Comparison of ENCODE assay signal across 11 cellular contexts in genomic region chr5:16549491-16550233, GRCh38.
DNase-seq lines count a peak whose midpoint lies in the region; ATAC-seq and TF ChIP-seq lines count a peak whose summit lies in the region.
"Had no signal": no experiment of that assay in that cellular context is flagged by ENCODE, and none has a peak within 500 bp of the region (broad histone marks: within the 10 kb centered on the region; RNA-seq: fewer than 3 reads in every experiment).

No MANE protein-coding gene starts in this region.

- H3K36me3 Mint-ChIP-seq in stimulated activated memory B cell treated with anti-CD40 and anti-IgM and Interleukin-4, amounts not matched to agents 10 μg/mL and 1 μg/mL and 100 μg/mL, for 72 hours = no peaks in the 10 kb centered on the region
- H3K36me3 Mint-ChIP-seq in immature natural killer cell = no peaks in the 10 kb centered on the region

- no peak for TF ChIP-seq POLR2A in upper lobe of left lung (IDR thresholded peaks at IDR 0.05)

- 83 to 86% methylated on average over 5 of the region's 5 CpGs for WGBS in upper lobe of left lung, 2 donors

- CTCF ChIA-PET in OCI-LY7 (lab: Charles Lee; ENCODE audit: unreplicated experiment) = no interaction called here

- H3K4me1 Mint-ChIP-seq in stimulated activated memory B cell treated with anti-CD40 and anti-IgM and Interleukin-4, amounts not matched to agents 10 μg/mL and 1 μg/mL and 100 μg/mL, for 72 hours = peaks cover 19% of the 10 kb centered on the region
- H3K4me1 Mint-ChIP-seq in immature natural killer cell = no peaks in the 10 kb centered on the region

- BruUV-seq in OCI-LY7 (replicated peaks; lab: Mats Ljungman, UMichigan) = no TSS peak

- ATAC-seq in GM19455 (IDR thresholded peaks at IDR 0.05; ENCODE audit: unreplicated experiment) (peak; percentile 33), upper lobe of left lung (ENCODE audit: low FRiP score in 2 of 2) (no peak)
- peak; percentile 34 for ATAC-seq in stimulated activated memory B cell treated with anti-CD40 and anti-IgM and Interleukin-4, amounts not matched to agents 10 μg/mL and 1 μg/mL and 100 μg/mL, for 72 hours

- no peaks in the 10 kb centered on the region for H3K27me3 Mint-ChIP-seq in stimulated activated memory B cell treated with anti-CD40 and anti-IgM and Interleukin-4, amounts not matched to agents 10 μg/mL and 1 μg/mL and 100 μg/mL, for 72 hours
- H3K27me3 Mint-ChIP-seq in immature natural killer cell (ENCODE audit: low read depth in 3 of 3) = peaks cover 0 to 6% (median 0%) of the 10 kb centered on the region in 3 donors
- H3K27me3 Mint-ChIP-seq: activated CD8-positive, alpha-beta T cell treated with anti-CD3 and anti-CD28 coated beads for 36 hours had no signal

- POLR2A ChIA-PET in OCI-LY7 (lab: Charles Lee) = interaction anchor here (0.6 to 1.4 kb wide), 5 partner anchors 16 to 81 kb away, joined by 3 read pairs; no protein-coding TSS in a partner anchor

- H3K79me2 ChIP-seq in OCI-LY7 (ENCODE audit: insufficient read depth, low read depth, low read length) (no peaks in the 10 kb centered on the region), fibroblast of lung (ENCODE audit: control insufficient read depth, insufficient read depth, low read length) (no peaks in the 10 kb centered on the region)

- H3K27me3 ChIP-seq in fibroblast of lung (ENCODE audit: control insufficient read depth, insufficient read depth, low read length) (no peaks in the 10 kb centered on the region), upper lobe of left lung (no peaks in the 10 kb centered on the region)

- no peak overlapping the region for H3K27ac Mint-ChIP-seq in stimulated activated memory B cell treated with anti-CD40 and anti-IgM and Interleukin-4, amounts not matched to agents 10 μg/mL and 1 μg/mL and 100 μg/mL, for 72 hours
- no peak overlapping the region for H3K27ac Mint-ChIP-seq in immature natural killer cell
- H3K27ac Mint-ChIP-seq: activated CD8-positive, alpha-beta T cell treated with anti-CD3 and anti-CD28 coated beads for 36 hours had no signal

- no peak overlapping the region for H3K4me3 ChIP-seq in OCI-LY7 (ENCODE audit: low read depth, low read length, poor library complexity, severe bottlenecking)
- no peak overlapping the region for H3K4me3 ChIP-seq in fibroblast of lung (replicated peaks in 1 of 4; ENCODE audit: control extremely low read depth in 1 of 4, insufficient read depth in 1 of 4, low read depth in 3 of 4, low read length in 4 of 4)
- no peak overlapping the region for H3K4me3 ChIP-seq in upper lobe of left lung

- peak overlapping the region; percentile 38 for H3K4me3 Mint-ChIP-seq in stimulated activated memory B cell treated with anti-CD40 and anti-IgM and Interleukin-4, amounts not matched to agents 10 μg/mL and 1 μg/mL and 100 μg/mL, for 72 hours
- no peak overlapping the region for H3K4me3 Mint-ChIP-seq in immature natural killer cell
- H3K4me3 Mint-ChIP-seq: activated CD8-positive, alpha-beta T cell treated with anti-CD3 and anti-CD28 coated beads for 36 hours had no signal

- no peak for TF ChIP-seq EP300 in upper lobe of left lung (IDR thresholded peaks at IDR 0.05)

- peaks cover 9% of the 10 kb centered on the region for H3K4me1 ChIP-seq in OCI-LY7 (ENCODE audit: insufficient read depth, low read length, poor library complexity, severe bottlenecking)
- no peaks in the 10 kb centered on the region for H3K4me1 ChIP-seq in fibroblast of lung (ENCODE audit: control insufficient read depth, extremely low read depth, insufficient read depth, low read length)
- H3K4me1 ChIP-seq in upper lobe of left lung = no peaks in the 10 kb centered on the region

- TF ChIP-seq CTCF in OCI-LY7 (conservative IDR thresholded peaks at IDR 0.05; ENCODE audit: low read length) = no peak
- no peak for TF ChIP-seq CTCF in fibroblast of lung (conservative IDR thresholded peaks at IDR 0.05 in 1 of 2, IDR thresholded peaks at IDR 0.05 in 1 of 2; ENCODE audit: low read depth in 1 of 2, low read length in 2 of 2)
- TF ChIP-seq CTCF in upper lobe of left lung (IDR thresholded peaks at IDR 0.05) = no peak

- H3K9me3 ChIP-seq in OCI-LY7 (ENCODE audit: low read length) = no peaks in the 10 kb centered on the region
- H3K9me3 ChIP-seq in fibroblast of lung (ENCODE audit: control insufficient read depth, insufficient read depth, low read depth, low read length) = no peaks in the 10 kb centered on the region
- no peaks in the 10 kb centered on the region for H3K9me3 ChIP-seq in upper lobe of left lung

- H3K27ac ChIP-seq in OCI-LY7 (ENCODE audit: low read depth, low read length, poor library complexity, severe bottlenecking) = no peak overlapping the region
- H3K27ac ChIP-seq in fibroblast of lung (ENCODE audit: insufficient read depth, low read length) = no peak overlapping the region
- H3K27ac ChIP-seq in upper lobe of left lung = no peak overlapping the region

- no peaks in the 10 kb centered on the region for H3K9me3 Mint-ChIP-seq in stimulated activated memory B cell treated with anti-CD40 and anti-IgM and Interleukin-4, amounts not matched to agents 10 μg/mL and 1 μg/mL and 100 μg/mL, for 72 hours
- peaks cover 0 to 3% (median 0%) of the 10 kb centered on the region in 6 donors for H3K9me3 Mint-ChIP-seq in immature natural killer cell
- H3K9me3 Mint-ChIP-seq: activated CD8-positive, alpha-beta T cell treated with anti-CD3 and anti-CD28 coated beads for 36 hours had no signal

- H2AFZ ChIP-seq in OCI-LY7 (ENCODE audit: low read length) (no peak overlapping the region), fibroblast of lung (ENCODE audit: low read length) (no peak overlapping the region)

- H3K36me3 ChIP-seq in OCI-LY7 (ENCODE audit: insufficient read depth, low read length) (no peaks in the 10 kb centered on the region), fibroblast of lung (ENCODE audit: control insufficient read depth, insufficient read depth, low read length) (no peaks in the 10 kb centered on the region), upper lobe of left lung (no peaks in the 10 kb centered on the region)

- H4K20me1 ChIP-seq in OCI-LY7 (ENCODE audit: insufficient read depth, low read length) (no peaks in the 10 kb centered on the region), fibroblast of lung (ENCODE audit: control insufficient read depth, extremely low read depth, insufficient read depth, low read length) (no peaks in the 10 kb centered on the region)

- DNase-seq in OCI-LY7 (ENCODE audit: low spot score) (no peak), fibroblast of lung (ENCODE audit: low read depth in 2 of 2) (no peak), AG08396 (ENCODE audit: low spot score) (no peak), immature natural killer cell (no peak), upper lobe of left lung (no peak)
- DNase-seq: effector CD4-positive, alpha-beta T cell; retina; T1000 had no signal

- H3K4me2 ChIP-seq in OCI-LY7 (ENCODE audit: low read length) (peak overlapping the region; percentile 27; the same call in 1 of the 2 replicates), fibroblast of lung (ENCODE audit: extremely low read depth, insufficient read depth, low read length) (peak overlapping the region; percentile 7)

- intact Hi-C loops in OCI-LY7 (cut with micrococcal nuclease; ENCODE audit: unreplicated experiment) = loop anchor here (2.0 to 5.0 kb wide), 2 partner anchors 85 to 387 kb away; partner anchors contain the start of gene ZNF622

- no peak overlapping the region for H3K9ac ChIP-seq in fibroblast of lung (ENCODE audit: insufficient read depth, low read length)

- H3K9me2 ChIP-seq in OCI-LY7 (ENCODE audit: insufficient read depth, low read length) = no peaks in the 10 kb centered on the region

Comparison
In these comparisons a context has a peak if more than half of its experiments do, and no peak if none do; other contexts are left out.
1. ATAC-seq: peak in GM19455 (single experiment) and stimulated activated memory B cell treated with anti-CD40 and anti-IgM and Interleukin-4, amounts not matched to agents 10 μg/mL and 1 μg/mL and 100 μg/mL, for 72 hours (single experiment); none in upper lobe of left lung (0 of 2).